8 cellular contexts compared by ENCODE assay signal in the genomic region with DNA sequence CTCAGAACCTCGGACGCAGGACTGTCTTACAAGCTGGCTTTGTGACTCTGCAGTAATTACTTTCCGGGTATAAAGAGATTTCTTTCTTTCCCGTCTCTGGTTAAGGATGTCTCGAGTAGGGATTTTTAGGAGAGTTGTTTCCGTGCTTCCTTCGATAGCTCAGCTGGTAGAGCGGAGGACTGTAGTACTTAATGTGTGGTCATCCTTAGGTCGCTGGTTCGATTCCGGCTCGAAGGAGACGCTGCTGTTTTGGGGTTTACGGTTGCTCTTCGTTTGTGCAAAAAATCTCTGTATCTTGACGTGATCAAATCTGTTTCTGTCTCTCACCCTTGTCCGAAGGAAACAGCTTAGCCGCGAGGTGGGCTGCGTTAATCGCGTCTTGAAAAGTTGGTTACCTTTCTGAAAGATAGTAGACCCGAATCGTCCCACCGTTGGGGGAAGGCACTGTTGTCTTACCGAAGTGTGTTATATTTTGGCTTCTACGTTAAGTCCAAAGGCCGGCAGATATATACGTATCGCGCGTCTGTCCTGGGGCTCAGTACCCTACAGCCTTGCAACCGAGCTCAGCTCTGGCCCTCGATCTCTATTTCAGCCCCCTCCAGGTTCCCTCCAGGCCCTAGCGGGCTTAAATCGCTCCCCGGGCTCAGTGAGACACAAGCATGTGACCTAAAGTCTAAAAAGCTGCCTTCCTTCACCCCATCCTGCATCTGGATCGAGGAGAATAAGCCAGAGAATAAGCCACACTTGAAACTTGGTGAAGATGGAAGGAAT. TPM values are rescaled to one million over a fixed set of nuclear protein-coding genes. Genes with fewer than 3 reads are reported as not detected.
DNase-seq lines count a peak whose midpoint lies in the region; ATAC-seq, FAIRE-seq and TF ChIP-seq lines count a peak whose summit lies in the region.

No MANE protein-coding gene starts in this region.

- peak; percentile 95 for DNase-seq in A673 (ENCODE audit: low spot score)
- DNase-seq in NCI-H69 (lab: John Stamatoyannopoulos, UW) = peak; percentile 87
- DNase-seq in activated CD4-positive, alpha-beta memory T cell treated with anti-CD3 and anti-CD28 coated beads, Interleukin-2, amount 10 ng/mL, durations not matched to agents 7 days and 5 days = peak; percentile 82
- peak; percentile 88 to 93 for DNase-seq in H1 (ENCODE audit: low read depth in 1 of 2, low spot score in 2 of 2)
- DNase-seq in mesenchymal stem cell = peak; percentile 93
- DNase-seq in stimulated activated CD8-positive, alpha-beta memory T cell treated with anti-CD3 and anti-CD28 coated beads, Interleukin-12 subunit alpha, Interleukin-12 subunit beta, amount 100 ng/mL, for 24 hours (ENCODE audit: extremely low read depth) = peak; percentile 42

- H3K18ac ChIP-seq in H1 (ENCODE audit: extremely low read depth, low read length) (no peak overlapping the region), mesenchymal stem cell (ENCODE audit: low read depth in 1 of 2, low read length in 2 of 2) (peak overlapping the region; percentile 84 to 97)

- H2BK15ac ChIP-seq in H1 (ENCODE audit: low read length) (no peak overlapping the region), mesenchymal stem cell (ENCODE audit: low read depth, poor library complexity, severe bottlenecking) (peak overlapping the region; percentile 97)

- peak overlapping the region; percentile 87 for H3K56ac ChIP-seq in H1 (replicated peaks; ENCODE audit: insufficient read length, low read depth, low read length)

- no TSS peak for BruUV-seq in A673 (replicated peaks; lab: Mats Ljungman, UMichigan)

- H3K9me3 ChIP-seq in A673 (ENCODE audit: low read depth, low read length, poor library complexity, severe bottlenecking) (no peaks in the 10 kb centered on the region), H1 (ENCODE audit: insufficient read depth in 2 of 2, low read depth in 1 of 2, low read length in 1 of 2) (no peaks in the 10 kb centered on the region), mesenchymal stem cell (ENCODE audit: control insufficient read depth, low read length) (no peaks in the 10 kb centered on the region)

- TF ChIP-seq RAD21 in H1 (IDR thresholded peaks at IDR 0.05 in 1 of 2, conservative IDR thresholded peaks at IDR 0.05 in 1 of 2; ENCODE audit: low read depth in 2 of 2, low read length in 2 of 2) = no peak

- H2BK20ac ChIP-seq in H1 (ENCODE audit: low read length) = no peak overlapping the region

- H4K91ac ChIP-seq in H1 (replicated peaks; ENCODE audit: insufficient read length, low read length) = no peak overlapping the region
- peak overlapping the region; percentile 92 for H4K91ac ChIP-seq in mesenchymal stem cell (ENCODE audit: low read length)

- no peak for TF ChIP-seq CTCF in A673 (conservative IDR thresholded peaks at IDR 0.05; ENCODE audit: low read depth, low read length)
- no peak for TF ChIP-seq CTCF in H1 (IDR thresholded peaks at IDR 0.05; ENCODE audit: control extremely low read depth in 1 of 3, insufficient read depth in 1 of 3, low read depth in 1 of 3, low read length in 3 of 3)

- TF ChIP-seq POLR2A in H1 (IDR thresholded peaks at IDR 0.05; ENCODE audit: control extremely low read depth in 1 of 2, low read depth in 2 of 2, low read length in 2 of 2) = no peak

- H3K79me2 ChIP-seq in H1 (ENCODE audit: control insufficient read depth in 1 of 2, insufficient read depth in 2 of 2, low read length in 2 of 2) = no peaks in the 10 kb centered on the region

- H3K14ac ChIP-seq in H1 (ENCODE audit: insufficient read length) (no peak overlapping the region), mesenchymal stem cell (ENCODE audit: low read length in 2 of 2) (peak overlapping the region in 1 of 2 experiments; percentile 36)

- H2BK5ac ChIP-seq in H1 (ENCODE audit: low read depth, low read length) (peak overlapping the region; percentile 10; the same call in 1 of the 2 replicates), mesenchymal stem cell (ENCODE audit: low read depth, low read length, poor library complexity, severe bottlenecking) (no peak overlapping the region)

- H3K9me3 Mint-ChIP-seq in activated CD4-positive, alpha-beta memory T cell treated with anti-CD3 and anti-CD28 coated beads, Interleukin-2, amount 10 ng/mL, durations not matched to agents 7 days and 5 days = no peaks in the 10 kb centered on the region

- no peaks in the 10 kb centered on the region for H3K27me3 ChIP-seq in A673 (replicated peaks; ENCODE audit: insufficient read depth, low read depth, low read length, poor library complexity)
- H3K27me3 ChIP-seq in H1 (replicated peaks in 1 of 4; ENCODE audit: control insufficient read depth in 3 of 4, extremely low read depth in 1 of 4, insufficient read depth in 3 of 4, low read length in 3 of 4) = no peaks in the 10 kb centered on the region
- no peaks in the 10 kb centered on the region for H3K27me3 ChIP-seq in mesenchymal stem cell (ENCODE audit: control insufficient read depth in 1 of 2, insufficient read depth in 1 of 2, low read length in 2 of 2)

- H3K79me1 ChIP-seq in H1 (ENCODE audit: low read depth, low read length) = no peaks in the 10 kb centered on the region
- peaks cover 6% of the 10 kb centered on the region for H3K79me1 ChIP-seq in mesenchymal stem cell (replicated peaks; ENCODE audit: low read length, poor library complexity, severe bottlenecking)

- H3K27me3 Mint-ChIP-seq in activated CD4-positive, alpha-beta memory T cell treated with anti-CD3 and anti-CD28 coated beads, Interleukin-2, amount 10 ng/mL, durations not matched to agents 7 days and 5 days = no peaks in the 10 kb centered on the region

- H3K4me1 ChIP-seq in A673 (ENCODE audit: insufficient read depth, low read length, poor library complexity, severe bottlenecking) (peaks cover 16% of the 10 kb centered on the region), H1 (replicated peaks in 1 of 4; ENCODE audit: control insufficient read depth in 3 of 4, insufficient read depth in 4 of 4, low read length in 3 of 4) (peaks cover 0 to 6% (median 4%) of the 10 kb centered on the region in 4 experiments; a peak in 5 of 7 replicates), mesenchymal stem cell (ENCODE audit: control insufficient read depth, insufficient read depth, low read depth, low read length) (peaks cover 2% of the 10 kb centered on the region)

- intact Hi-C loops in A673 (cut with micrococcal nuclease; ENCODE audit: unreplicated experiment) = loop anchor here (1.0 to 5.0 kb wide), 6 partner anchors 70 to 356 kb away; a partner anchor contains a TSS

- ATAC-seq in GM18519 (IDR thresholded peaks at IDR 0.05; ENCODE audit: low FRiP score, unreplicated experiment) (peak; percentile 19), HG03097 (IDR thresholded peaks at IDR 0.05; ENCODE audit: low FRiP score, unreplicated experiment) (peak; percentile 15)

- peak overlapping the region; percentile 60 to 79 for H3K4me2 ChIP-seq in H1 (ENCODE audit: insufficient read depth in 1 of 2, low read depth in 2 of 2, low read length in 2 of 2)
- peak overlapping the region; percentile 83 for H3K4me2 ChIP-seq in mesenchymal stem cell (ENCODE audit: low read length, poor library complexity, severe bottlenecking)

- H2AK5ac ChIP-seq in H1 (ENCODE audit: low read depth, low read length) (no peak overlapping the region), mesenchymal stem cell (ENCODE audit: low read length, severe bottlenecking) (peak overlapping the region; percentile 47)

- peaks cover 27% of the 10 kb centered on the region for H3K23me2 ChIP-seq in H1 (ENCODE audit: low read depth, low read length)

- H2BK120ac ChIP-seq in H1 (replicated peaks; ENCODE audit: low read depth, low read length) (no peak overlapping the region), mesenchymal stem cell (ENCODE audit: low read depth, low read length) (peak overlapping the region; percentile 54)

- no peaks in the 10 kb centered on the region for H3K36me3 Mint-ChIP-seq in activated CD4-positive, alpha-beta memory T cell treated with anti-CD3 and anti-CD28 coated beads, Interleukin-2, amount 10 ng/mL, durations not matched to agents 7 days and 5 days (ENCODE audit: low read depth)

- FAIRE-seq in H1 (lab: Jason Lieb, UNC) = peak; percentile 73

- peaks cover 15% of the 10 kb centered on the region for H3K4me1 Mint-ChIP-seq in activated CD4-positive, alpha-beta memory T cell treated with anti-CD3 and anti-CD28 coated beads, Interleukin-2, amount 10 ng/mL, durations not matched to agents 7 days and 5 days

- no peak for TF ChIP-seq EP300 in H1 (IDR thresholded peaks at IDR 0.05; ENCODE audit: borderline replicate concordance in 1 of 2, low read depth in 2 of 2, low read length in 2 of 2)

- CTCF ChIA-PET in A673 (lab: Charles Lee) (interaction anchor here (1.8 kb wide), 1 partner anchor 70 kb away, joined by 5 read pairs; no protein-coding TSS in a partner anchor), H1 (lab: Charles Lee; ENCODE audit: partially characterized antibody) (interaction anchor here (0.8 to 16.7 kb wide), 10 partner anchors 9 to 288 kb away, joined by 3 to 282 read pairs (median 6); no protein-coding TSS in a partner anchor)
- CTCF ChIA-PET in activated CD4-positive, alpha-beta memory T cell treated with anti-CD3 and anti-CD28 coated beads, Interleukin-2, amount 10 ng/mL, durations not matched to agents 7 days and 5 days (lab: Charles Lee) = interaction anchor here (0.9 to 13.8 kb wide), 11 partner anchors 9 to 341 kb away, joined by 3 to 179 read pairs (median 7); a partner anchor contains a TSS

- H3K36me3 ChIP-seq in A673 (ENCODE audit: insufficient read depth, low read length, poor library complexity, severe bottlenecking) (no peaks in the 10 kb centered on the region), H1 (ENCODE audit: control insufficient read depth in 2 of 4, insufficient read depth in 4 of 4, low read length in 3 of 4) (no peaks in the 10 kb centered on the region), mesenchymal stem cell (ENCODE audit: control insufficient read depth in 1 of 2, insufficient read depth in 2 of 2, low read depth in 1 of 2, low read length in 2 of 2) (no peaks in the 10 kb centered on the region)

- no peak overlapping the region for H4K8ac ChIP-seq in H1 (ENCODE audit: extremely low read depth, insufficient read depth, low read length)
- H4K8ac ChIP-seq in mesenchymal stem cell (ENCODE audit: low read length) = peak overlapping the region; percentile 94

- H3K4me3 Mint-ChIP-seq in activated CD4-positive, alpha-beta memory T cell treated with anti-CD3 and anti-CD28 coated beads, Interleukin-2, amount 10 ng/mL, durations not matched to agents 7 days and 5 days = no peak overlapping the region

- 2% methylated on average over 37 of the region's 38 CpGs; no CpG with 5 or more reads in 1 of the 2 experiments for WGBS in H1 (ENCODE audit: extremely low coverage in 1 of 2, insufficient coverage in 1 of 2, insufficient read length in 1 of 2, insufficient replicate concordance in 2 of 2, low coverage in 1 of 2, low lambda C conversion rate in 2 of 2, missing lambda C conversion rate in 1 of 2), 2 experiments
- WGBS in mesenchymal stem cell = 0% methylated on average over 34 of the region's 38 CpGs

- H3K4me3 ChIP-seq in A673 (ENCODE audit: low read depth, low read length, poor library complexity, severe bottlenecking) (peak overlapping the region; percentile 79), H1 (ENCODE audit: extremely low read depth in 1 of 4, insufficient read depth in 2 of 4, low read depth in 3 of 4, low read length in 4 of 4) (peak overlapping the region; percentile 67 to 99 (median 98)), mesenchymal stem cell (ENCODE audit: insufficient read depth in 1 of 2, low read depth in 1 of 2, low read length in 2 of 2) (peak overlapping the region; percentile 70 to 93)

- H3K4ac ChIP-seq in H1 (replicated peaks; ENCODE audit: insufficient read length, low read depth, low read length) = peak overlapping the region; percentile 80
- peak overlapping the region; percentile 92 to 94 for H3K4ac ChIP-seq in mesenchymal stem cell (ENCODE audit: low read depth in 1 of 2, low read length in 2 of 2)

- no peaks in the 10 kb centered on the region for H4K20me1 ChIP-seq in H1 (replicated peaks in 1 of 2; ENCODE audit: control insufficient read depth in 1 of 2, insufficient read depth in 2 of 2, low read length in 2 of 2)

- peak overlapping the region; percentile 71 for H2AFZ ChIP-seq in H1 (ENCODE audit: low read length)
- H2AFZ ChIP-seq in mesenchymal stem cell (ENCODE audit: low read depth, low read length) = no peak overlapping the region

- H4K5ac ChIP-seq in H1 (ENCODE audit: insufficient read length, low read depth, low read length) = peak overlapping the region; percentile 49

- H3K27ac ChIP-seq in A673 (ENCODE audit: low read depth, low read length, poor library complexity, severe bottlenecking) = peak overlapping the region; percentile 96
- H3K27ac ChIP-seq in H1 (ENCODE audit: low read depth, low read length) = peak overlapping the region; percentile 62; the same call in 1 of the 2 replicates
- H3K27ac ChIP-seq in mesenchymal stem cell (ENCODE audit: low read length, poor library complexity, severe bottlenecking) = peak overlapping the region; percentile 96

- no peak overlapping the region for H3K23ac ChIP-seq in H1 (ENCODE audit: insufficient read length)
- H3K23ac ChIP-seq in mesenchymal stem cell (ENCODE audit: low read length in 2 of 2) = no peak overlapping the region

- no peak overlapping the region for H3K27ac Mint-ChIP-seq in activated CD4-positive, alpha-beta memory T cell treated with anti-CD3 and anti-CD28 coated beads, Interleukin-2, amount 10 ng/mL, durations not matched to agents 7 days and 5 days

- POLR2A ChIA-PET in A673 (lab: Charles Lee; ENCODE audit: low non-redundant PET) = interaction anchor here (0.7 kb wide), 1 partner anchor 228 kb away, joined by 3 read pairs; a partner anchor contains a TSS
- POLR2A ChIA-PET in activated CD4-positive, alpha-beta memory T cell treated with anti-CD3 and anti-CD28 coated beads, Interleukin-2, amount 10 ng/mL, durations not matched to agents 7 days and 5 days (lab: Charles Lee) = interaction anchor here (0.8 to 6.7 kb wide), 18 partner anchors 8 to 421 kb away, joined by 3 to 69 read pairs (median 5); a partner anchor contains a TSS
- POLR2A ChIA-PET in H1 (lab: Charles Lee; ENCODE audit: partially characterized antibody) = interaction anchor here (1.0 to 3.2 kb wide), 7 partner anchors 22 to 288 kb away, joined by 3 to 17 read pairs (median 4); no protein-coding TSS in a partner anchor

- H3K9ac ChIP-seq in H1 (replicated peaks in 1 of 4; ENCODE audit: extremely low read depth in 1 of 4, low read depth in 3 of 4, low read length in 3 of 4) (peak overlapping the region in 3 of 4 experiments; percentile 55 to 75 (median 74); a peak in 6 of 7 replicates), mesenchymal stem cell (ENCODE audit: low read length) (peak overlapping the region; percentile 100)

- H2BK12ac ChIP-seq in H1 (ENCODE audit: low read depth, low read length) = no peak overlapping the region
- no peak overlapping the region for H2BK12ac ChIP-seq in mesenchymal stem cell (ENCODE audit: low read length in 2 of 2)

RNA-seq across cellular contexts. Expression of a gene that starts 1.1 kb away (rescaled TPM):
- 0.75 and 1.8 TPM in 2 replicates for total RNA-seq in A673 (2021)
- total RNA-seq in activated CD4-positive, alpha-beta memory T cell treated with anti-CD3 and anti-CD28 coated beads, Interleukin-2, amount 10 ng/mL, durations not matched to agents 7 days and 5 days = 1 to 10 TPM; 2.7 to 4.7 TPM
- 0.38 and 0.61 TPM in 2 replicates for total RNA-seq in H1 (2021; fragmentation: NEBNext Ultra II Directional; extraction: Animal tissue kit (Norgen Biotek cat#: 25700))
- polyA plus RNA-seq in H1 (2011; rRNA removed) = 3.5 and 3.7 TPM in 2 replicates
- 3.5 TPM for polyA plus RNA-seq in H1 (2011; cell fraction: cytosol; rRNA removed)
- 3.5 TPM for polyA plus RNA-seq in H1 (2011; cell fraction: nucleus; rRNA removed)
- 2.1 to 3.1 TPM (median 2.3 TPM) in 4 replicates for polyA plus RNA-seq in H1 (2012, experiment 1 of 2)
- 0.46 TPM for polyA plus RNA-seq in H1 (2012, experiment 2 of 2)
- polyA plus RNA-seq in H1 (2013, experiment 1 of 2) = 2.4 TPM
- polyA plus RNA-seq in H1 (2013, experiment 2 of 2) = 2.6 TPM
- 5.9 and 7.7 TPM in 2 replicates for polyA minus RNA-seq in H1 (2011; rRNA and poly(A)+ RNA removed)
- polyA minus RNA-seq in H1 (2011; cell fraction: cytosol; rRNA and poly(A)+ RNA removed) = 3.3 TPM
- 1.00 TPM for polyA minus RNA-seq in H1 (2011; cell fraction: nucleus; rRNA and poly(A)+ RNA removed)
- polyA plus RNA-seq in mesenchymal stem cell (2013, experiment 1 of 2) = 13.8 TPM
- polyA plus RNA-seq in mesenchymal stem cell (2013, experiment 2 of 2) = 15.4 TPM

RNA-seq across cellular contexts. Expression of a gene that starts 5.3 kb away (rescaled TPM):
- 0.71 and 2.2 TPM in 2 replicates for total RNA-seq in A673 (2021)
- 1 to 10 TPM; 4.9 to 5.5 TPM for total RNA-seq in activated CD4-positive, alpha-beta memory T cell treated with anti-CD3 and anti-CD28 coated beads, Interleukin-2, amount 10 ng/mL, durations not matched to agents 7 days and 5 days
- total RNA-seq in H1 (2021; fragmentation: NEBNext Ultra II Directional; extraction: Animal tissue kit (Norgen Biotek cat#: 25700)) = 2.2 and 4.3 TPM in 2 replicates
- polyA plus RNA-seq in H1 (2011; rRNA removed) = 4.4 and 4.6 TPM in 2 replicates
- polyA plus RNA-seq in H1 (2011; cell fraction: cytosol; rRNA removed) = 4.7 TPM
- 3.4 TPM for polyA plus RNA-seq in H1 (2011; cell fraction: nucleus; rRNA removed)
- polyA plus RNA-seq in H1 (2012, experiment 1 of 2) = 4.9 to 6.1 TPM (median 5.8 TPM) in 4 replicates
- 13.5 TPM for polyA plus RNA-seq in H1 (2012, experiment 2 of 2)
- 7.0 TPM for polyA plus RNA-seq in H1 (2013, experiment 1 of 2)
- 8.2 TPM for polyA plus RNA-seq in H1 (2013, experiment 2 of 2)
- polyA minus RNA-seq in H1 (2011; rRNA and poly(A)+ RNA removed) = 5.2 and 5.8 TPM in 2 replicates
- 2.6 TPM for polyA minus RNA-seq in H1 (2011; cell fraction: cytosol; rRNA and poly(A)+ RNA removed)
- polyA minus RNA-seq in H1 (2011; cell fraction: nucleus; rRNA and poly(A)+ RNA removed) = 1.3 TPM
- 5.0 TPM for polyA plus RNA-seq in mesenchymal stem cell (2013, experiment 1 of 2)
- polyA plus RNA-seq in mesenchymal stem cell (2013, experiment 2 of 2) = 5.8 TPM

RNA-seq across cellular contexts. Expression of a gene that starts 41.8 kb away (rescaled TPM):
- not detected in 2 replicates for total RNA-seq in A673 (2021)
- not detected for total RNA-seq in activated CD4-positive, alpha-beta memory T cell treated with anti-CD3 and anti-CD28 coated beads, Interleukin-2, amount 10 ng/mL, durations not matched to agents 7 days and 5 days
- not detected in 2 replicates for total RNA-seq in H1 (2021; fragmentation: NEBNext Ultra II Directional; extraction: Animal tissue kit (Norgen Biotek cat#: 25700))
- polyA plus RNA-seq in H1 (2011; rRNA removed) = not detected in 2 replicates
- polyA plus RNA-seq in H1 (2011; cell fraction: cytosol; rRNA removed) = not detected
- polyA plus RNA-seq in H1 (2011; cell fraction: nucleus; rRNA removed) = not detected
- polyA plus RNA-seq in H1 (2012, experiment 1 of 2) = not detected in 4 replicates
- not detected for polyA plus RNA-seq in H1 (2012, experiment 2 of 2)
- not detected for polyA plus RNA-seq in H1 (2013, experiment 1 of 2)
- not detected for polyA plus RNA-seq in H1 (2013, experiment 2 of 2)
- polyA minus RNA-seq in H1 (2011; rRNA and poly(A)+ RNA removed) = 0.17 TPM in 1 of 2 replicates, not detected in the other
- not detected for polyA minus RNA-seq in H1 (2011; cell fraction: cytosol; rRNA and poly(A)+ RNA removed)
- not detected for polyA minus RNA-seq in H1 (2011; cell fraction: nucleus; rRNA and poly(A)+ RNA removed)
- polyA plus RNA-seq in mesenchymal stem cell (2013, experiment 1 of 2) = not detected
- not detected for polyA plus RNA-seq in mesenchymal stem cell (2013, experiment 2 of 2)

Comparison
In these comparisons a context has a peak if more than half of its experiments do, and no peak if none do; other contexts are left out.
1. Peak in every context shown above with its lines: DNase-seq, ATAC-seq, H3K4me3 ChIP-seq and H3K27ac ChIP-seq.
2. DNase-seq: peak in every context shown above with its lines; median percentile 95 in A673; 93 in mesenchymal stem cell; 90 in H1; 87 in NCI-H69; 82 in activated CD4-positive, alpha-beta memory T cell treated with anti-CD3 and anti-CD28 coated beads, Interleukin-2, amount 10 ng/mL, durations not matched to agents 7 days and 5 days; 42 in stimulated activated CD8-positive, alpha-beta memory T cell treated with anti-CD3 and anti-CD28 coated beads, Interleukin-12 subunit alpha, Interleukin-12 subunit beta, amount 100 ng/mL, for 24 hours.